ENCODE assay signal across 11 cellular contexts in genomic region chr10:116891208-116891607, GRCh38. TPM values are rescaled to one million over a fixed set of nuclear protein-coding genes. Genes with fewer than 3 reads are reported as not detected.
DNase-seq lines count a peak whose midpoint lies in the region; ATAC-seq and TF ChIP-seq lines count a peak whose summit lies in the region.
"Had no signal": no experiment of that assay in that cellular context is flagged by ENCODE, and none has a peak within 500 bp of the region (broad histone marks: within the 10 kb centered on the region; RNA-seq: fewer than 3 reads in every experiment).

No MANE protein-coding gene starts in this region.

- H3K4me3 ChIP-seq in heart right ventricle = peak overlapping the region in 1 of 10 donors; percentile 4
- H3K4me3 ChIP-seq in SK-N-SH (ENCODE audit: low read depth in 2 of 2, low read length in 1 of 2) = no peak overlapping the region; a peak in 1 of 4 replicates

- H3F3A ChIP-seq in SK-N-SH (replicated peaks; ENCODE audit: insufficient read depth) = peaks cover 24% of the 10 kb centered on the region

- H3K36me3 ChIP-seq in heart right ventricle = no peaks in the 10 kb centered on the region
- H3K36me3 ChIP-seq in SK-N-SH (replicated peaks in 1 of 2; ENCODE audit: control insufficient read depth in 1 of 2, insufficient read depth in 2 of 2, low read length in 1 of 2) = peaks cover under 1 to 2% of the 10 kb centered on the region in 2 experiments

- CTCF ChIA-PET in SK-N-SH (lab: Yijun Ruan, JAX) = interaction anchor here (1.0 to 2.1 kb wide), 4 partner anchors 10 to 276 kb away, joined by 3 to 7 read pairs (median 4); no protein-coding TSS in a partner anchor

- peak overlapping the region; percentile 35 for H3K27ac Mint-ChIP-seq in glutamatergic neuron (ENCODE audit: unreplicated experiment)

- no peak overlapping the region for H3K27ac ChIP-seq in heart right ventricle
- H3K27ac ChIP-seq in SK-N-SH (ENCODE audit: low read depth in 2 of 2, low read length in 1 of 2) = peak overlapping the region; percentile 67 to 69
- no peak overlapping the region for H3K27ac ChIP-seq in foreskin keratinocyte

- H3K4me2 ChIP-seq in SK-N-SH = peak overlapping the region; percentile 40; the same call in 1 of the 2 replicates

- peak; percentile 54 to 57 for DNase-seq in heart right ventricle
- no peak for DNase-seq in cardiac septum (ENCODE audit: low spot score)
- DNase-seq in SK-N-SH = peak; percentile 74
- peak; percentile 45 for DNase-seq in glutamatergic neuron
- DNase-seq in foreskin keratinocyte = no peak
- DNase-seq in stimulated activated CD4-positive, alpha-beta T cell treated with anti-CD3 and anti-CD28 coated beads, Interleukin-15, amount 100 ng/mL, for 24 hours = no peak
- DNase-seq in activated CD4-positive, CD25-positive, alpha-beta regulatory T cell treated with anti-CD3 and anti-CD28 coated beads, Interleukin-2, amount 50 U/mL, for 72 hours = no peak
- DNase-seq: C1 segment of cervical spinal cord; effector CD8-positive, alpha-beta T cell had no signal

- no peaks in the 10 kb centered on the region for H3K9me2 ChIP-seq in SK-N-SH

- H3K9me3 ChIP-seq in heart right ventricle = no peaks in the 10 kb centered on the region
- no peaks in the 10 kb centered on the region for H3K9me3 ChIP-seq in SK-N-SH

- no peaks in the 10 kb centered on the region for H3K36me3 Mint-ChIP-seq in glutamatergic neuron (ENCODE audit: unreplicated experiment)

- TF ChIP-seq EP300 in SK-N-SH (IDR thresholded peaks at IDR 0.05; ENCODE audit: borderline replicate concordance in 1 of 2, low read depth in 1 of 2, low read length in 1 of 2) = peak; percentile 80 to 92

- ATAC-seq in heart right ventricle (peak in 5 of 8 donors; percentile 37 to 75 (median 56)), foreskin keratinocyte (no peak), HG02973 (IDR thresholded peaks at IDR 0.05; ENCODE audit: unreplicated experiment) (no peak)

- H3K79me2 ChIP-seq in SK-N-SH (ENCODE audit: insufficient read depth) = no peaks in the 10 kb centered on the region

- no peaks in the 10 kb centered on the region for H3K27me3 ChIP-seq in heart right ventricle
- H3K27me3 ChIP-seq in SK-N-SH (ENCODE audit: insufficient read depth) = no peaks in the 10 kb centered on the region
- no peaks in the 10 kb centered on the region for H3K27me3 ChIP-seq in foreskin keratinocyte

- H2AFZ ChIP-seq in SK-N-SH (ENCODE audit: low read depth) = no peak overlapping the region; the same call in 1 of the 2 replicates

- H4K20me1 ChIP-seq in SK-N-SH (ENCODE audit: insufficient read depth) = peaks cover 4% of the 10 kb centered on the region; the same call in 1 of the 2 replicates

- H3K27me3 Mint-ChIP-seq in glutamatergic neuron (ENCODE audit: unreplicated experiment) = peaks cover 3% of the 10 kb centered on the region

- TF ChIP-seq CTCF in heart right ventricle (IDR thresholded peaks at IDR 0.05) = no peak
- no peak for TF ChIP-seq CTCF in SK-N-SH (IDR thresholded peaks at IDR 0.05)
- no peak for TF ChIP-seq CTCF in glutamatergic neuron (IDR thresholded peaks at IDR 0.05; ENCODE audit: partially characterized antibody, unreplicated experiment)
- TF ChIP-seq CTCF in foreskin keratinocyte (conservative IDR thresholded peaks at IDR 0.05) = no peak

- peaks cover 64% of the 10 kb centered on the region for H3K4me1 Mint-ChIP-seq in glutamatergic neuron (ENCODE audit: low read depth, unreplicated experiment)

- peaks cover 0 to 27% (median 6%) of the 10 kb centered on the region in 9 donors for H3K4me1 ChIP-seq in heart right ventricle
- peaks cover 21 to 45% of the 10 kb centered on the region in 2 experiments for H3K4me1 ChIP-seq in SK-N-SH (ENCODE audit: control insufficient read depth in 1 of 2, insufficient read depth in 2 of 2, low read depth in 1 of 2, low read length in 1 of 2)
- H3K4me1 ChIP-seq in foreskin keratinocyte = peaks cover 7% of the 10 kb centered on the region

- 31 to 45% methylated on average over 7 of the region's 7 CpGs for WGBS in heart right ventricle, 2 donors
- WGBS in SK-N-SH (ENCODE audit: low lambda C conversion rate) = 9% methylated on average over 7 of the region's 7 CpGs

- POLR2A ChIA-PET in SK-N-SH (lab: Yijun Ruan, JAX) = no interaction called here

- peaks cover 14% of the 10 kb centered on the region for H3K9me3 Mint-ChIP-seq in glutamatergic neuron (ENCODE audit: unreplicated experiment)

- peak overlapping the region; percentile 20; the same call in 1 of the 2 replicates for H3K9ac ChIP-seq in SK-N-SH

- intact Hi-C loops in heart right ventricle (cut with DNase I) (no loop called here), cardiac septum (cut with DNase I) (no loop called here)

- TF ChIP-seq RAD21 in SK-N-SH (IDR thresholded peaks at IDR 0.05; ENCODE audit: low read length) = no peak; the same call in 1 of the 2 replicates

- peak overlapping the region; percentile 26 for H3K4me3 Mint-ChIP-seq in glutamatergic neuron (ENCODE audit: unreplicated experiment)

TF ChIP-seq in SK-N-SH, 30 proteins besides CTCF, POLR2A, EP300 and RAD21 (continues in another document):
- 0 out of 2 replicates have a peak, but pooled peaks have one; percentile 33 for TF ChIP-seq MAX (IDR thresholded peaks at IDR 0.05; ENCODE audit: low read depth)
- TF ChIP-seq NFIC (IDR thresholded peaks at IDR 0.05; ENCODE audit: borderline replicate concordance) = peak; percentile 99
- TF ChIP-seq FOXM1 (IDR thresholded peaks at IDR 0.05; ENCODE audit: low read depth) = peak; percentile 90
- TF ChIP-seq PBX3 (IDR thresholded peaks at IDR 0.05) = peak; percentile 92
- TF ChIP-seq RXRA (IDR thresholded peaks at IDR 0.05; ENCODE audit: borderline replicate concordance, low read depth) = peak; percentile 68; the same call in 1 of the 2 replicates
- no peak; the same call in 1 of the 2 replicates for TF ChIP-seq ELF1 (IDR thresholded peaks at IDR 0.05)
- TF ChIP-seq FOSL2 (IDR thresholded peaks at IDR 0.05; ENCODE audit: borderline replicate concordance, low read depth) = peak; percentile 70; the same call in 1 of the 2 replicates
- TF ChIP-seq REST (IDR thresholded peaks at IDR 0.05; ENCODE audit: low read depth, low read length) = peak; percentile 46; the same call in 1 of the 2 replicates
- peak; percentile 98 for TF ChIP-seq TCF12 (IDR thresholded peaks at IDR 0.05)
- no peak for TF ChIP-seq SMC3 (IDR thresholded peaks at IDR 0.05; ENCODE audit: low read depth, low read length)
- TF ChIP-seq POLR2AphosphoS5 (IDR thresholded peaks at IDR 0.05; ENCODE audit: low read depth, low read length) = peak; percentile 82; the same call in 1 of the 2 replicates
- no peak; the same call in 1 of the 2 replicates for TF ChIP-seq USF1 (IDR thresholded peaks at IDR 0.05; ENCODE audit: borderline replicate concordance, low read depth)
- TF ChIP-seq GATA2 (CRISPR knock-in tag; IDR thresholded peaks at IDR 0.05) = peak; percentile 94

RNA-seq across cellular contexts. Expression of gene ENO4, which starts 41.9 kb away (rescaled TPM):
- total RNA-seq in heart right ventricle = under 1 TPM in 3 of 10 donors, not detected in 7; 0.11 to 0.19 (median 0.13) TPM
- polyA plus RNA-seq in heart right ventricle = not detected
- not detected for total RNA-seq in cardiac septum
- 0.36 and 0.44 TPM in 2 replicates for polyA plus RNA-seq in SK-N-SH (2012; rRNA removed)
- 0.30 and 0.33 TPM in 2 replicates for polyA plus RNA-seq in SK-N-SH (2012; cell fraction: cytosol; rRNA removed)
- 0.20 and 0.93 TPM in 2 replicates for polyA plus RNA-seq in SK-N-SH (2012; cell fraction: nucleus; rRNA removed)
- 1.3 TPM for total RNA-seq in glutamatergic neuron (ENCODE audit: unreplicated experiment)
- total RNA-seq in foreskin keratinocyte = 0.14 TPM in 1 of 2 replicates, not detected in the other
- 0.08 and 0.12 TPM in 2 replicates for polyA plus RNA-seq in foreskin keratinocyte
- total RNA-seq: activated CD8-positive, alpha-beta memory T cell treated with anti-CD3 and anti-CD28 coated beads for 36 hours had no signal

Comparison
In these comparisons a context has a peak if more than half of its experiments do, and no peak if none do; other contexts are left out.
1. DNase-seq: peak in heart right ventricle (2 of 2), SK-N-SH (single experiment) and glutamatergic neuron (single experiment); none in cardiac septum (single experiment), foreskin keratinocyte (0 of 2), stimulated activated CD4-positive, alpha-beta T cell treated with anti-CD3 and anti-CD28 coated beads, Interleukin-15, amount 100 ng/mL, for 24 hours (single experiment) and activated CD4-positive, CD25-positive, alpha-beta regulatory T cell treated with anti-CD3 and anti-CD28 coated beads, Interleukin-2, amount 50 U/mL, for 72 hours (single experiment).
2. ATAC-seq: peak in heart right ventricle (5 of 8); none in foreskin keratinocyte (single experiment) and HG02973 (single experiment).
3. H3K27ac ChIP-seq: peak in SK-N-SH (2 of 2); none in heart right ventricle (0 of 10) and foreskin keratinocyte (single experiment).